23 cellular contexts compared by ENCODE assay signal in genomic region chr13:95113601-95114000, GRCh38.
"Had no signal": no experiment of that assay in that cellular context is flagged by ENCODE, and none has a peak within 500 bp of the region (broad histone marks: within the 10 kb centered on the region; RNA-seq: fewer than 3 reads in every experiment).

No MANE protein-coding gene starts in this region.

- ATAC-seq: activated CD4-positive, CD25-positive, alpha-beta regulatory T cell treated with anti-CD3 and anti-CD28 coated beads, Interleukin-2, amount 50 U/mL, for 24 hours; activated CD8-positive, alpha-beta T cell treated with anti-CD3 and anti-CD28 coated beads for 36 hours; activated T-cell treated with anti-CD3 and anti-CD28 coated beads, Interleukin-2, amount 50 U/mL, for 72 hours had no signal

- H3K4me1 Mint-ChIP-seq: activated naive CD4-positive, alpha-beta T cell treated with anti-CD3 and anti-CD28 coated beads, Interleukin-2, amount 10 ng/mL, durations not matched to agents 7 days and 5 days; activated naive CD8-positive, alpha-beta T cell treated with anti-CD3 and anti-CD28 coated beads for 36 hours had no signal

- DNase-seq: activated CD4-positive, alpha-beta T cell treated with anti-CD3 and anti-CD28 coated beads for 4 hours; activated CD8-positive, alpha-beta memory T cell treated with anti-CD3 and anti-CD28 coated beads, Interleukin-2, amount 50 U/mL, for 4 hours; activated CD8-positive, alpha-beta T cell treated with anti-CD3 and anti-CD28 coated beads for 36 hours; activated gamma-delta T cell treated with Interleukin-2 at 50 U/mL for 16 hours; activated naive CD4-positive, alpha-beta T cell treated with anti-CD3 and anti-CD28 coated beads, Interleukin-2, amount 10 ng/mL, durations not matched to agents 7 days and 5 days; activated naive CD8-positive, alpha-beta T cell treated with anti-CD3 and anti-CD28 coated beads for 36 hours; activated T-cell treated with anti-CD3 and anti-CD28 coated beads, Interleukin-2, amount 50 U/mL, for 72 hours; brain microvascular endothelial cell; cerebellar nuclear complex; Kasumi-1; NCI-H1105 treated with DMSO at 0.1 percent for 48 hours; NCI-H1436 treated with DMSO at 0.1 percent for 48 hours; NCI-H187; NCI-H2081; NCI-H2171 treated with DMSO at 0.1 percent for 48 hours; NCI-H510A treated with DMSO at 0.1 percent for 48 hours; NCI-H69; NK-92 treated with Interleukin-12 subunit alpha and Interleukin-12 subunit beta, amount 100 ng/mL, for 24 hours; OCI-M1; SHP77 treated with DMSO at 0.1 percent for 48 hours had no signal

- H3K9me3 Mint-ChIP-seq: activated CD8-positive, alpha-beta T cell treated with anti-CD3 and anti-CD28 coated beads for 36 hours; activated T-cell treated with anti-CD3 and anti-CD28 coated beads, Interleukin-2, amount 50 U/mL, for 72 hours had no signal

- H3K27ac ChIP-seq: brain microvascular endothelial cell had no signal

- H3K27me3 ChIP-seq: brain microvascular endothelial cell had no signal

- H3K27me3 Mint-ChIP-seq: activated CD8-positive, alpha-beta T cell treated with anti-CD3 and anti-CD28 coated beads for 36 hours; activated naive CD4-positive, alpha-beta T cell treated with anti-CD3 and anti-CD28 coated beads, Interleukin-2, amount 10 ng/mL, durations not matched to agents 7 days and 5 days; activated naive CD8-positive, alpha-beta T cell treated with anti-CD3 and anti-CD28 coated beads for 36 hours had no signal

- H3K36me3 Mint-ChIP-seq: activated naive CD4-positive, alpha-beta T cell treated with anti-CD3 and anti-CD28 coated beads, Interleukin-2, amount 10 ng/mL, durations not matched to agents 7 days and 5 days had no signal

- H3K4me3 Mint-ChIP-seq: activated CD8-positive, alpha-beta T cell treated with anti-CD3 and anti-CD28 coated beads for 36 hours; activated naive CD4-positive, alpha-beta T cell treated with anti-CD3 and anti-CD28 coated beads, Interleukin-2, amount 10 ng/mL, durations not matched to agents 7 days and 5 days; activated naive CD8-positive, alpha-beta T cell treated with anti-CD3 and anti-CD28 coated beads for 36 hours; activated T-cell treated with anti-CD3 and anti-CD28 coated beads, Interleukin-2, amount 50 U/mL, for 72 hours; T-helper 1 cell treated with Interleukin-12 subunit alpha and Interleukin-12 subunit beta and Interleukin-4 antibody, amounts not matched to agents 30 μg/mL and 1 μg/mL, for 36 hours had no signal

- H3K36me3 ChIP-seq: brain microvascular endothelial cell had no signal

- H3K27ac Mint-ChIP-seq: activated CD8-positive, alpha-beta T cell treated with anti-CD3 and anti-CD28 coated beads for 36 hours; activated naive CD4-positive, alpha-beta T cell treated with anti-CD3 and anti-CD28 coated beads, Interleukin-2, amount 10 ng/mL, durations not matched to agents 7 days and 5 days; activated naive CD8-positive, alpha-beta T cell treated with anti-CD3 and anti-CD28 coated beads for 36 hours; activated T-cell treated with anti-CD3 and anti-CD28 coated beads, Interleukin-2, amount 50 U/mL, for 72 hours; activated T-helper 2 cell treated with anti-CD3 and anti-CD28 coated beads, Interferon-gamma antibody, Interleukin-2, Interleukin-4, amounts not matched to agents 10 μg/mL and 5 μg/mL and 100 μg/mL, durations not matched to agents 14 hours and 24 hours and 36 hours; T-helper 1 cell treated with Interleukin-12 subunit alpha and Interleukin-12 subunit beta and Interleukin-4 antibody, amounts not matched to agents 30 μg/mL and 1 μg/mL, for 36 hours had no signal
